ENCODE assay signal across 8 cellular contexts in the genomic region with DNA sequence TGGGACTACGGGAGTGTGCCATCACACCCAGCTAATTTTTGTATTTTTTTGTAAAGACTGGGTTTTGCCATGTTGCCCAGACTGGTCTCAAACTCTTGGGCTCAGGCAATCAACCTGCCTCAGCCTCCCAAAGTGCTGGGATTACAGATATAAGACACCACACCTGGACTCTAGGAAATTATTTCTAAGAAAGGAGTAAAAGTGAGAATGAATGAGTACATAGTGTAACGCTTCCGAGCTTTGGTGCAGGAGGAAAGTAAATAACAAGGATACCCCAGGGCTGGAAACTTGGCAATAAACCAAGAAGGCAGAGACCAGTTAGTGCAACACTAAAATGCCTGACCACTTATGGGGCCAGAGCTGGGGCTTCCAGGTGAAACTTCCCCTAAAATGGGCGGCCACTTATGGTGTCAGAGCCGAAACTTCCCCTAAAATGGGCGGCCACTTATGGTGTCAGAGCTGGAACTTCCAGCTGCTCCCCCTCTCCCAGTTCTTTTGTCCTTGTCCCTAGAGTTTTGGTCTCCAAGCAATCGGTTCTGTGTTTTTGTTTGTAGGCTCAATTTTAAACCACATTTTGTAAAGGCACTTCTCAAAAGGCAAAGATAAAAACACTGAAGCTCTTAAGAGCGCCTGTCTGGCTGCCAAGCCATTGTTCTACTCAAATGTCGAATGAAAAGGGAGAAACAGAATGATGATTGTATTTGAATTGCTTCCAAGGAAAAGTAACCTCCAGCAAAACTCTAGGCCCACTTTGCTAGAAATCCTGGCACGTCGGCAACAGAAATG.
DNase-seq lines count a peak whose midpoint lies in the region; ATAC-seq, FAIRE-seq and TF ChIP-seq lines count a peak whose summit lies in the region.

No MANE protein-coding gene starts in this region.

- no peaks in the 10 kb centered on the region for H3K27me3 ChIP-seq in psoas muscle (ENCODE audit: insufficient read depth in 3 of 3, low read length in 2 of 3)

- H3K9me3 ChIP-seq in psoas muscle = no peaks in the 10 kb centered on the region

- H3K4me1 Mint-ChIP-seq in HFFc6 (ENCODE audit: low read depth) (peaks cover 67% of the 10 kb centered on the region), natural killer cell (no peaks in the 10 kb centered on the region)

- POLR2A ChIA-PET in RWPE1 (lab: Yijun Ruan, JAX; ENCODE audit: low non-redundant PET) = no interaction called here

- no peak overlapping the region for H3K4me3 ChIP-seq in psoas muscle

- FAIRE-seq in urothelium cell line (lab: Jason Lieb, UNC) = no peak

- no peaks in the 10 kb centered on the region for H3K36me3 ChIP-seq in psoas muscle (ENCODE audit: insufficient read depth in 1 of 2, low read depth in 1 of 2)

- H3K4me3 Mint-ChIP-seq in HFFc6 (peak overlapping the region; percentile 23; the same call in 1 of the 2 replicates), natural killer cell (no peak overlapping the region)

- intact Hi-C loops in psoas muscle (cut with DNase I) (no loop called here), natural killer cell (cut with micrococcal nuclease) (no loop called here)

- WGBS in psoas muscle, 3 donors = 41 to 49% (median 43%) methylated on average over 11 of the region's 11 CpGs

- peak overlapping the region; percentile 57 for H3K27ac Mint-ChIP-seq in HFFc6
- no peak overlapping the region for H3K27ac Mint-ChIP-seq in natural killer cell

- DNase-seq in HFFc6 (no peak), RWPE1 (ENCODE audit: low spot score) (no peak), foreskin melanocyte (peak; percentile 66), psoas muscle (peak; percentile 31 to 69), natural killer cell (no peak), urothelium cell line (ENCODE audit: low spot score) (no peak), HT-29 (ENCODE audit: low spot score) (no peak), GDM1 (lab: John Stamatoyannopoulos, UW) (no peak)

- H3K27ac ChIP-seq in RWPE1 (peak overlapping the region; percentile 98), psoas muscle (peak overlapping the region; percentile 38)

- H3K4me1 ChIP-seq in psoas muscle = peaks cover 18% of the 10 kb centered on the region

- H3K36me3 Mint-ChIP-seq in HFFc6 (ENCODE audit: low read depth) (peaks cover 60% of the 10 kb centered on the region), natural killer cell (no peaks in the 10 kb centered on the region)

- TF ChIP-seq CTCF in HFFc6 (IDR thresholded peaks at IDR 0.05) = no peak
- TF ChIP-seq CTCF in RWPE1 (conservative IDR thresholded peaks at IDR 0.05; ENCODE audit: low read depth) = no peak
- no peak for TF ChIP-seq CTCF in psoas muscle (IDR thresholded peaks at IDR 0.05)
- no peak for TF ChIP-seq CTCF in natural killer cell (IDR thresholded peaks at IDR 0.05)

- ATAC-seq in psoas muscle (peak in 2 of 4 donors; percentile 20 to 55), natural killer cell (no peak)

- H3K9me3 Mint-ChIP-seq in HFFc6 = peaks cover 6% of the 10 kb centered on the region
- H3K9me3 Mint-ChIP-seq in natural killer cell = no peaks in the 10 kb centered on the region

- H3K27me3 Mint-ChIP-seq in HFFc6 (ENCODE audit: insufficient read depth) (peaks cover 8% of the 10 kb centered on the region), natural killer cell (ENCODE audit: low read depth in 2 of 2) (peaks cover 7 to 25% of the 10 kb centered on the region in 2 donors)

- CTCF ChIA-PET in RWPE1 (lab: Yijun Ruan, JAX) = interaction anchor here (0.6 to 0.7 kb wide), 2 partner anchors 97 to 120 kb away, joined by 3 to 4 read pairs; no protein-coding TSS in a partner anchor

Comparison
In these comparisons a context has a peak if more than half of its experiments do, and no peak if none do; other contexts are left out.
1. DNase-seq: peak in foreskin melanocyte (single experiment) and psoas muscle (2 of 2); none in HFFc6 (single experiment), RWPE1 (single experiment), natural killer cell (single experiment), urothelium cell line (single experiment), HT-29 (single experiment) and GDM1 (single experiment).